Comparison of ENCODE assay signal across 9 cellular contexts in genomic region chr19:36686365-36687213, GRCh38. TPM values are rescaled to one million over a fixed set of nuclear protein-coding genes. Genes with fewer than 3 reads are reported as not detected.
A peak's percentile ranks its signal among the peaks of the same experiment; 100 is the strongest.
DNase-seq lines count a peak whose midpoint lies in the region; ATAC-seq, FAIRE-seq and TF ChIP-seq lines count a peak whose summit lies in the region.
"Had no signal": no experiment of that assay in that cellular context is flagged by ENCODE, and none has a peak within 500 bp of the region (broad histone marks: within the 10 kb centered on the region; RNA-seq: fewer than 3 reads in every experiment).

No MANE protein-coding gene starts in this region.

- H3K4me2 ChIP-seq in K562 (ENCODE audit: insufficient read depth, low read length): peak overlapping the region; percentile 93

- in situ Hi-C loops in K562 (cut with MboI): no loop called here

- POLR2A ChIA-PET in K562 (lab: Yijun Ruan, JAX): interaction anchor here (0.9 to 1.3 kb wide), 4 partner anchors 16 to 198 kb away, joined by 3 read pairs; partner anchors contain the start of gene ZNF566

- H3K9me3 ChIP-seq in K562 (replicated peaks; ENCODE audit: control insufficient read depth, insufficient read depth, low read depth, low read length): no peaks in the 10 kb centered on the region; the same call in none of the 2 replicates
- H3K9me3 ChIP-seq in kidney (ENCODE audit: control insufficient read depth in 1 of 2, low read length in 2 of 2): no peaks in the 10 kb centered on the region

- WGBS in K562 (ENCODE audit: insufficient coverage, low coverage, missing lambda C conversion rate): 9% methylated on average over 18 of the region's 20 CpGs

- no peaks in the 10 kb centered on the region for H3K27me3 Mint-ChIP-seq in stimulated activated naive CD8-positive, alpha-beta T cell treated with anti-CD3 and anti-CD28 coated beads, Interleukin-15, Interleukin-2, amounts not matched to agents 100 ng/mL and 50 ng/mL, for 24 hours

- peak overlapping the region; percentile 99 for H3K4me3 Mint-ChIP-seq in stimulated activated naive CD8-positive, alpha-beta T cell treated with anti-CD3 and anti-CD28 coated beads, Interleukin-15, Interleukin-2, amounts not matched to agents 100 ng/mL and 50 ng/mL, for 24 hours

- no peak for FAIRE-seq in K562 (lab: Jason Lieb, UNC)
- no peak for FAIRE-seq in kidney (lab: Jason Lieb, UNC)

- no peaks in the 10 kb centered on the region for H3K27me3 ChIP-seq in K562 (ENCODE audit: control insufficient read depth in 2 of 2, insufficient read depth in 2 of 2, low read length in 2 of 2)
- H3K27me3 ChIP-seq: foreskin keratinocyte had no signal

- H3K4me1 ChIP-seq in K562 (replicated peaks in 1 of 2; ENCODE audit: control insufficient read depth in 2 of 2, insufficient read depth in 2 of 2, low read length in 2 of 2) (peaks cover 3 to 7% of the 10 kb centered on the region in 2 experiments; a peak in 1 of 5 replicates), kidney (ENCODE audit: control insufficient read depth in 1 of 2, insufficient read depth in 1 of 2, low read depth in 1 of 2, low read length in 2 of 2) (peaks cover 6 to 12% of the 10 kb centered on the region in 2 donors)
- H3K4me1 ChIP-seq: foreskin keratinocyte had no signal

- intact Hi-C loops in K562 (cut with micrococcal nuclease) (no loop called here), kidney (cut with DNase I) (no loop called here)

- ATAC-seq in activated CD4-positive, CD25-positive, alpha-beta regulatory T cell treated with anti-CD3 and anti-CD28 coated beads, Interleukin-2, amount 50 U/mL, for 24 hours: peak; percentile 3 to 21
- ATAC-seq in K562 (peak; percentile 62; the same call in 2 of the 3 replicates), GM21737 (IDR thresholded peaks at IDR 0.05; ENCODE audit: unreplicated experiment) (no peak)

- TF ChIP-seq EP300 in K562 (IDR thresholded peaks at IDR 0.05; ENCODE audit: low read length): no peak

- no peak for DNase-seq in activated CD4-positive, CD25-positive, alpha-beta regulatory T cell (lab: John Stamatoyannopoulos, UW)
- DNase-seq in NB4 (ENCODE audit: low read depth): no peak
- peak in 1 of 4 experiments; percentile 9 for DNase-seq in K562 (ENCODE audit: extremely low read depth in 1 of 4, low spot score in 3 of 4)
- DNase-seq in kidney: peak; percentile 72
- no peak for DNase-seq in LoVo (ENCODE audit: low spot score)

- peaks cover 32% of the 10 kb centered on the region for H3K4me1 Mint-ChIP-seq in stimulated activated naive CD8-positive, alpha-beta T cell treated with anti-CD3 and anti-CD28 coated beads, Interleukin-15, Interleukin-2, amounts not matched to agents 100 ng/mL and 50 ng/mL, for 24 hours (ENCODE audit: low read depth)

- TF ChIP-seq RAD21 in K562 (CRISPR knock-in tag; conservative IDR thresholded peaks at IDR 0.05 in 1 of 2, IDR thresholded peaks at IDR 0.05 in 1 of 2): no peak

- TF ChIP-seq CTCF in NB4 (IDR thresholded peaks at IDR 0.05; ENCODE audit: low read depth, low read length) (no peak), K562 (IDR thresholded peaks at IDR 0.05 in 2 of 3, conservative IDR thresholded peaks at IDR 0.05 in 1 of 3; ENCODE audit: insufficient read depth in 2 of 3, low read depth in 1 of 3, low read length in 3 of 3) (no peak), kidney (IDR thresholded peaks at IDR 0.05; ENCODE audit: borderline replicate concordance, extremely low read depth, insufficient read depth) (no peak)

- H3K27ac Mint-ChIP-seq in stimulated activated naive CD8-positive, alpha-beta T cell treated with anti-CD3 and anti-CD28 coated beads, Interleukin-15, Interleukin-2, amounts not matched to agents 100 ng/mL and 50 ng/mL, for 24 hours: peak overlapping the region; percentile 96

- BruUV-seq in K562 (replicated peaks; lab: Mats Ljungman, UMichigan): TSS peak; percentile 62

- peak overlapping the region; percentile 21; the same call in 1 of the 3 replicates for H3K27ac ChIP-seq in K562 (ENCODE audit: extremely low read depth, low read depth, low read length)
- no peak overlapping the region for H3K27ac ChIP-seq in kidney (ENCODE audit: low read depth in 2 of 2, low read length in 2 of 2)

- H3K9me3 Mint-ChIP-seq in stimulated activated naive CD8-positive, alpha-beta T cell treated with anti-CD3 and anti-CD28 coated beads, Interleukin-15, Interleukin-2, amounts not matched to agents 100 ng/mL and 50 ng/mL, for 24 hours: peaks cover 11% of the 10 kb centered on the region

- TF ChIP-seq POLR2A in NB4 (IDR thresholded peaks at IDR 0.05; ENCODE audit: extremely low read depth, insufficient read length): no peak
- TF ChIP-seq POLR2A in K562 (conservative IDR thresholded peaks at IDR 0.05): no peak

- CTCF ChIA-PET in K562 (lab: Yijun Ruan, JAX; ENCODE audit: low intra/inter-chr PET ratio): no interaction called here

- peak overlapping the region; percentile 87 for H3K4me3 ChIP-seq in NB4 (ENCODE audit: low read depth, low read length)
- H3K4me3 ChIP-seq in K562: peak overlapping the region; percentile 84
- peak overlapping the region; percentile 96 to 99 for H3K4me3 ChIP-seq in kidney (ENCODE audit: low read length in 2 of 2)

- peaks cover 67% of the 10 kb centered on the region for H3K36me3 Mint-ChIP-seq in stimulated activated naive CD8-positive, alpha-beta T cell treated with anti-CD3 and anti-CD28 coated beads, Interleukin-15, Interleukin-2, amounts not matched to agents 100 ng/mL and 50 ng/mL, for 24 hours (ENCODE audit: low read depth)

- peaks cover 27% of the 10 kb centered on the region; the same call in 2 of the 3 replicates for H3K36me3 ChIP-seq in K562 (ENCODE audit: control insufficient read depth, insufficient read depth, low read length)
- peaks cover 3 to 4% of the 10 kb centered on the region in 2 donors for H3K36me3 ChIP-seq in kidney (ENCODE audit: control insufficient read depth in 1 of 2, insufficient read depth in 2 of 2, low read length in 2 of 2)

- peak overlapping the region; percentile 87 for H2AFZ ChIP-seq in K562 (ENCODE audit: low read depth, low read length)

- H3K9ac ChIP-seq in K562 (ENCODE audit: insufficient read depth in 1 of 2, low read depth in 2 of 2, low read length in 2 of 2): peak overlapping the region; percentile 58 to 87
- peak overlapping the region; percentile 75 to 79 for H3K9ac ChIP-seq in kidney (ENCODE audit: low read length in 2 of 2)

- peaks cover 19% of the 10 kb centered on the region for H3K79me2 ChIP-seq in K562 (ENCODE audit: control insufficient read depth, insufficient read depth, low read length)

- H4K20me1 ChIP-seq in K562 (replicated peaks; ENCODE audit: control insufficient read depth, insufficient read depth, low read length): no peaks in the 10 kb centered on the region

- no peaks in the 10 kb centered on the region for H3K9me1 ChIP-seq in K562 (ENCODE audit: control insufficient read depth, insufficient read depth, low read length)

TF ChIP-seq in K562, 482 proteins besides CTCF, POLR2A, EP300 and RAD21 (continues in another document):
- TF ChIP-seq RBM14 (IDR thresholded peaks at IDR 0.05; ENCODE audit: borderline replicate concordance, insufficient read depth, low read depth, low read length) (no peak), DIDO1 (tag; IDR thresholded peaks at IDR 0.05; ENCODE audit: low read depth) (no peak), BRF1 (IDR thresholded peaks at IDR 0.05; ENCODE audit: borderline replicate concordance, extremely low read depth, insufficient read length) (no peak), SMARCC2 (IDR thresholded peaks at IDR 0.05; ENCODE audit: low read depth) (no peak)

RNA-seq across cellular contexts. Expression of gene ZNF567, which starts 0.8 kb away (rescaled TPM):
- 10.6 and 31.1 TPM in 2 replicates for total RNA-seq in K562 (2011; cell fraction: chromatin; rRNA removed; ENCODE audit: low replicate concordance)
- total RNA-seq in K562 (2011; cell fraction: nucleolus; rRNA removed): 9.5 and 12.0 TPM in 2 replicates
- total RNA-seq in K562 (2011; cell fraction: nucleoplasm; rRNA removed): 21.3 and 26.5 TPM in 2 replicates
- total RNA-seq in K562 (2014; rRNA removed) (3.1 TPM in 2 replicates), K562 (2014; rRNA removed; fragmentation: Illumina TruSeq; extraction: Trizol) (8.4 and 9.9 TPM in 2 replicates), K562 (2015; rRNA removed; fragmentation: Illumina TruSeq; extraction: Trizol) (5.8 and 7.2 TPM in 2 replicates), K562 (2021) (4.7 and 4.9 TPM in 2 replicates), kidney (9.8 TPM)
- polyA plus RNA-seq in K562 (2011; rRNA removed) (4.5 and 11.5 TPM in 2 replicates), K562 (2014; fragmentation: Illumina TruSeq; extraction: Trizol) (6.2 and 7.4 TPM in 2 replicates), K562 (2014; fragmentation: Nextera tagmentation; extraction: Ambion mirVana) (10 to 100 TPM in 1 of 2 experiments, 1 to 10 TPM in 1; 7.6 to 10.5 TPM), K562 (2014; rRNA removed) (3.6 and 4.1 TPM in 2 replicates), kidney (ENCODE audit: insufficient read depth, low read depth, low replicate concordance) (4.0 TPM)
- polyA plus RNA-seq in K562 (2011; cell fraction: cytosol; rRNA removed): 1.0 and 1.2 TPM in 2 replicates
- 6.0 and 7.9 TPM in 2 replicates for polyA plus RNA-seq in K562 (2011; cell fraction: nucleus; rRNA removed)
- 2.8 and 3.2 TPM in 2 replicates for polyA plus RNA-seq in K562 (2012)
- 7.4 and 20.1 TPM in 2 replicates for polyA minus RNA-seq in K562 (2011; rRNA and poly(A)+ RNA removed)
- polyA minus RNA-seq in K562 (2011; cell fraction: cytosol; rRNA and poly(A)+ RNA removed): 1.0 and 2.1 TPM in 2 replicates
- 4.6 and 7.1 TPM in 2 replicates for polyA minus RNA-seq in K562 (2011; cell fraction: nucleus; rRNA and poly(A)+ RNA removed)

RNA-seq across cellular contexts. Expression of gene ZNF461, which starts 20.0 kb away (rescaled TPM):
- 0.83 and 8.3 TPM in 2 replicates for total RNA-seq in K562 (2011; cell fraction: chromatin; rRNA removed; ENCODE audit: low replicate concordance)
- 2.0 and 2.1 TPM in 2 replicates for total RNA-seq in K562 (2011; cell fraction: nucleolus; rRNA removed)
- 1.4 and 3.0 TPM in 2 replicates for total RNA-seq in K562 (2011; cell fraction: nucleoplasm; rRNA removed)
- total RNA-seq in K562 (2014; rRNA removed) (0.41 and 1.2 TPM in 2 replicates), K562 (2014; rRNA removed; fragmentation: Illumina TruSeq; extraction: Trizol) (0.45 and 0.91 TPM in 2 replicates), K562 (2015; rRNA removed; fragmentation: Illumina TruSeq; extraction: Trizol) (0.38 and 0.80 TPM in 2 replicates), K562 (2021) (0.20 and 0.45 TPM in 2 replicates), kidney (11.8 TPM)
- polyA plus RNA-seq in K562 (2011; rRNA removed) (0.15 and 0.74 TPM in 2 replicates), K562 (2014; fragmentation: Illumina TruSeq; extraction: Trizol) (0.34 and 0.66 TPM in 2 replicates), K562 (2014; fragmentation: Nextera tagmentation; extraction: Ambion mirVana) (under 1 TPM; 0.29 to 0.48 TPM), K562 (2014; rRNA removed) (0.32 and 0.65 TPM in 2 replicates), kidney (ENCODE audit: insufficient read depth, low read depth, low replicate concordance) (3.2 TPM)
- 0.03 and 0.24 TPM in 2 replicates for polyA plus RNA-seq in K562 (2011; cell fraction: cytosol; rRNA removed)
- polyA plus RNA-seq in K562 (2011; cell fraction: nucleus; rRNA removed): 0.26 and 0.41 TPM in 2 replicates
- 0.51 and 0.64 TPM in 2 replicates for polyA plus RNA-seq in K562 (2012)
- 0.18 and 1.6 TPM in 2 replicates for polyA minus RNA-seq in K562 (2011; rRNA and poly(A)+ RNA removed)
- not detected in 2 replicates for polyA minus RNA-seq in K562 (2011; cell fraction: cytosol; rRNA and poly(A)+ RNA removed)
- 0.40 TPM in 1 of 2 replicates, not detected in the other for polyA minus RNA-seq in K562 (2011; cell fraction: nucleus; rRNA and poly(A)+ RNA removed)
